ENCODE assay signal across 21 cellular contexts in genomic region chr3:198027799-198028390, GRCh38.
"Had no signal": no experiment of that assay in that cellular context is flagged by ENCODE, and none has a peak within 500 bp of the region (broad histone marks: within the 10 kb centered on the region; RNA-seq: fewer than 3 reads in every experiment).

No MANE protein-coding gene starts in this region.

- FAIRE-seq: RCC 7860 had no signal

- H3K4me3 ChIP-seq: SJSA1, SK-N-MC had no signal

- DNase-seq: Kasumi-1, MM.1S, NCI-H1092 treated with DMSO at 0.1 percent for 48 hours, NCI-H1436, NCI-H187, NCI-H2029, NCI-H2081 treated with DMSO at 0.1 percent for 48 hours, NCI-H2171, NCI-H226, NCI-H446, NCI-H510A, NCI-H524 treated with DMSO at 0.1 percent for 48 hours, NCI-H69, NCI-H774, Right ventricle myocardium superior, RPMI8226, SIG-M5 had no signal

- H3K27me3 ChIP-seq: SJSA1 had no signal

- H3K27ac ChIP-seq: KMS-11, SJSA1 had no signal

- H3K4me2 ChIP-seq: KMS-11 had no signal

- H3K9me3 ChIP-seq: SJSA1 had no signal

- H3K9ac ChIP-seq: KMS-11 had no signal

- H3K4me1 ChIP-seq: SJSA1 had no signal

- H3K36me3 ChIP-seq: SJSA1 had no signal
